In genomic region chr4:141120036-141120593, GRCh38 we compare ENCODE assay signal across 30 cellular contexts. TPM values are rescaled to one million over a fixed set of nuclear protein-coding genes. Genes with fewer than 3 reads are reported as not detected.
"Had no signal": no experiment of that assay in that cellular context is flagged by ENCODE, and none has a peak within 500 bp of the region (broad histone marks: within the 10 kb centered on the region; RNA-seq: fewer than 3 reads in every experiment).

No MANE protein-coding gene starts in this region.

- H3K4me1 ChIP-seq: colonic mucosa, esophagus squamous epithelium had no signal

- ATAC-seq: activated CD4-positive, CD25-positive, alpha-beta regulatory T cell treated with anti-CD3 and anti-CD28 coated beads, Interleukin-2, amount 50 U/mL, for 24 hours; activated CD8-positive, alpha-beta T cell treated with anti-CD3 and anti-CD28 coated beads for 36 hours; activated T-cell treated with anti-CD3 and anti-CD28 coated beads, Interleukin-2, amount 50 U/mL, for 4 hours; activated T-helper 17 cell treated with anti-CD3 and anti-CD28 coated beads, Interleukin-2, amount 50 U/mL, for 72 hours; gastroesophageal sphincter; T-helper 17 cell had no signal

- H3K9me3 Mint-ChIP-seq: activated T-cell treated with anti-CD3 and anti-CD28 coated beads, Interleukin-2, amount 50 U/mL, for 4 hours; T-helper 2 cell treated with Interferon-gamma antibody and Interleukin-4, amounts not matched to agents 5 μg/mL and 100 μg/mL, for 36 hours had no signal

- H3K4me3 ChIP-seq: colonic mucosa, esophagus squamous epithelium, gastroesophageal sphincter had no signal

- H3K4me1 Mint-ChIP-seq: activated B cell treated with CpG ODN at 0.5 μM for 24 hours; activated T-helper 17 cell treated with anti-CD3 and anti-CD28 coated beads, Interleukin-2, amount 50 U/mL, for 72 hours; T-helper 17 cell had no signal

- H3K36me3 Mint-ChIP-seq: activated naive CD8-positive, alpha-beta T cell had no signal

- H3K9me3 ChIP-seq: colonic mucosa, esophagus squamous epithelium had no signal

- H3K27me3 Mint-ChIP-seq: activated CD8-positive, alpha-beta T cell treated with anti-CD3 and anti-CD28 coated beads for 36 hours; T-helper 17 cell had no signal

- H3K27ac ChIP-seq: brain microvascular endothelial cell, colonic mucosa, epithelial cell of prostate, esophagus squamous epithelium, gastroesophageal sphincter, WERI-Rb-1 had no signal

- H3K36me3 ChIP-seq: brain microvascular endothelial cell, colonic mucosa, esophagus squamous epithelium, gastroesophageal sphincter, WERI-Rb-1 had no signal

- H3K4me3 Mint-ChIP-seq: activated B cell treated with CpG ODN at 0.5 μM for 24 hours; activated CD8-positive, alpha-beta T cell treated with anti-CD3 and anti-CD28 coated beads for 36 hours; activated naive CD8-positive, alpha-beta T cell; activated T-cell treated with anti-CD3 and anti-CD28 coated beads, Interleukin-2, amount 50 U/mL, for 4 hours; activated T-helper 17 cell treated with anti-CD3 and anti-CD28 coated beads, Interleukin-2, amount 50 U/mL, for 72 hours; T-helper 17 cell; T-helper 2 cell treated with Interferon-gamma antibody and Interleukin-4, amounts not matched to agents 5 μg/mL and 100 μg/mL, for 36 hours had no signal

- H3K27ac Mint-ChIP-seq: activated B cell treated with CpG ODN at 0.5 μM for 24 hours; activated CD8-positive, alpha-beta T cell treated with anti-CD3 and anti-CD28 coated beads for 36 hours; activated naive CD8-positive, alpha-beta T cell; activated T-helper 17 cell treated with anti-CD3 and anti-CD28 coated beads, Interleukin-2, amount 50 U/mL, for 72 hours; T-helper 17 cell; T-helper 2 cell treated with Interferon-gamma antibody and Interleukin-4, amounts not matched to agents 5 μg/mL and 100 μg/mL, for 36 hours had no signal

- H3K27me3 ChIP-seq: brain microvascular endothelial cell, colonic mucosa, esophagus squamous epithelium, gastroesophageal sphincter had no signal

- DNase-seq: activated B cell treated with CpG ODN at 0.5 μM for 24 hours; activated CD4-positive, alpha-beta T cell treated with anti-CD3 and anti-CD28 coated beads for 48 hours; activated CD4-positive, alpha-beta T cell treated with anti-CD3 and anti-CD28 coated beads, Interleukin-2, amount 50 U/mL, for 1 hour; activated CD4-positive, alpha-beta T cell treated with anti-CD3 and anti-CD28 coated beads, Interleukin-2, amount 50 U/mL, for 48 hours; activated CD8-positive, alpha-beta memory T cell treated with anti-CD3 and anti-CD28 coated beads for 24 hours; activated CD8-positive, alpha-beta T cell treated with anti-CD3 and anti-CD28 coated beads for 36 hours; activated effector memory CD4-positive, alpha-beta T cell treated with Interleukin-2 at 50 U/mL for 16 hours; activated gamma-delta T cell treated with Interleukin-2 at 50 U/mL for 16 hours; activated naive CD4-positive, alpha-beta T cell treated with anti-CD3 and anti-CD28 coated beads, Interleukin-2, amount 50 U/mL, for 16 hours; activated naive CD4-positive, alpha-beta T cell treated with Interleukin-2 at 50 U/mL for 16 hours; activated T-cell treated with anti-CD3 and anti-CD28 coated beads, Interleukin-2, amount 50 U/mL, for 4 hours; amniotic stem cell; anterior cingulate cortex; brain microvascular endothelial cell; central memory CD4-positive, alpha-beta T cell; cerebellar nuclear complex; colonic mucosa; effector CD8-positive, alpha-beta T cell; esophagus squamous epithelium; foreskin melanocyte; T-helper 1 cell; T-helper 17 cell; T1000; WERI-Rb-1 had no signal

RNA-seq across cellular contexts. Expression of gene RNF150, which starts 13.2 kb away (rescaled TPM):
- total RNA-seq: activated B cell treated with CpG ODN at 0.5 μM for 24 hours, T-helper 17 cell had no signal
